ENCODE assay signal across 1 cellular context in genomic region chr18:79781331-79781941, GRCh38.
TF ChIP-seq lines count a peak whose summit lies in the region.

No MANE protein-coding gene starts in this region.

TF ChIP-seq in HepG2, 621 proteins besides CTCF, POLR2A, EP300 and RAD21 (continued from another document and continues in another):
- TF ChIP-seq ZNF407 (CRISPR knock-in tag; IDR thresholded peaks at IDR 0.05; ENCODE audit: not compliant biosample characterization) = no peak
- no peak for TF ChIP-seq SETDB1 (CRISPR knock-in tag; IDR thresholded peaks at IDR 0.05; ENCODE audit: borderline replicate concordance)
- no peak for TF ChIP-seq POLR2AphosphoS5 (IDR thresholded peaks at IDR 0.05; ENCODE audit: low read depth, low read length)
- no peak for TF ChIP-seq MZF1 (CRISPR knock-in tag; IDR thresholded peaks at IDR 0.05; ENCODE audit: borderline replicate concordance)
- no peak for TF ChIP-seq PTBP1 (IDR thresholded peaks at IDR 0.05; ENCODE audit: low read depth, low read length, poor library complexity, severe bottlenecking)
- 0 out of 2 replicates have a peak, but pooled peaks have one; percentile 50 for TF ChIP-seq ZBTB26 (CRISPR knock-in tag; IDR thresholded peaks at IDR 0.05; ENCODE audit: borderline replicate concordance)
- TF ChIP-seq TFDP2 (CRISPR knock-in tag; IDR thresholded peaks at IDR 0.05) = 0 out of 2 replicates have a peak, but pooled peaks have one; percentile 33
- no peak for TF ChIP-seq ATF3 (CRISPR knock-in tag; IDR thresholded peaks at IDR 0.05)
- no peak for TF ChIP-seq MAF1 (CRISPR knock-in tag; IDR thresholded peaks at IDR 0.05; ENCODE audit: borderline replicate concordance)
- no peak for TF ChIP-seq CREB1 (IDR thresholded peaks at IDR 0.05)
- no peak for TF ChIP-seq CREB1 (CRISPR knock-in tag; IDR thresholded peaks at IDR 0.05)
- no peak for TF ChIP-seq SOX13 (IDR thresholded peaks at IDR 0.05)
- peak in 1 of 2 experiments; percentile 24; a peak in 1 of 4 replicates for TF ChIP-seq SOX13 (CRISPR knock-in tag; conservative IDR thresholded peaks at IDR 0.05 in 1 of 2, IDR thresholded peaks at IDR 0.05 in 1 of 2)
- no peak for TF ChIP-seq PAX8 (CRISPR knock-in tag; IDR thresholded peaks at IDR 0.05; ENCODE audit: borderline replicate concordance)
- TF ChIP-seq ZNF256 (CRISPR knock-in tag; conservative IDR thresholded peaks at IDR 0.05) = no peak
- TF ChIP-seq TFE3 (CRISPR knock-in tag; IDR thresholded peaks at IDR 0.05) = peak; percentile 63
- no peak for TF ChIP-seq BCLAF1 (IDR thresholded peaks at IDR 0.05)
- TF ChIP-seq GLMP (CRISPR knock-in tag; IDR thresholded peaks at IDR 0.05; ENCODE audit: borderline replicate concordance) = no peak
- TF ChIP-seq ZFP82 (CRISPR knock-in tag; IDR thresholded peaks at IDR 0.05; ENCODE audit: borderline replicate concordance) = no peak
- no peak for TF ChIP-seq FOXP4 (CRISPR knock-in tag; IDR thresholded peaks at IDR 0.05)
- no peak for TF ChIP-seq ZNF644 (CRISPR knock-in tag; IDR thresholded peaks at IDR 0.05; ENCODE audit: low read depth)
- TF ChIP-seq GPN1 (CRISPR knock-in tag; IDR thresholded peaks at IDR 0.05; ENCODE audit: borderline replicate concordance) = no peak
- no peak for TF ChIP-seq REPIN1 (CRISPR knock-in tag; IDR thresholded peaks at IDR 0.05; ENCODE audit: borderline replicate concordance, low read depth)
- no peak for TF ChIP-seq MAZ (IDR thresholded peaks at IDR 0.05; ENCODE audit: borderline replicate concordance, low read depth, low read length)
- TF ChIP-seq MAZ (CRISPR knock-in tag; IDR thresholded peaks at IDR 0.05; ENCODE audit: low read depth) = no peak
- TF ChIP-seq GABPB1 (CRISPR knock-in tag; IDR thresholded peaks at IDR 0.05) = peak; percentile 19; the same call in 1 of the 2 replicates
- no peak for TF ChIP-seq MTA1 (CRISPR knock-in tag; IDR thresholded peaks at IDR 0.05; ENCODE audit: borderline replicate concordance)
- no peak for TF ChIP-seq ZNF776 (CRISPR knock-in tag; IDR thresholded peaks at IDR 0.05)
- no peak for TF ChIP-seq KDM5B (CRISPR knock-in tag; IDR thresholded peaks at IDR 0.05; ENCODE audit: borderline replicate concordance)
- no peak for TF ChIP-seq IRX3 (CRISPR knock-in tag; IDR thresholded peaks at IDR 0.05; ENCODE audit: borderline replicate concordance, low read depth)
- TF ChIP-seq ZNF672 (CRISPR knock-in tag; IDR thresholded peaks at IDR 0.05) = no peak
- TF ChIP-seq THRA (CRISPR knock-in tag; IDR thresholded peaks at IDR 0.05; ENCODE audit: borderline replicate concordance) = no peak
- TF ChIP-seq ZNF414 (CRISPR knock-in tag; IDR thresholded peaks at IDR 0.05) = no peak
- TF ChIP-seq ZNF703 (CRISPR knock-in tag; IDR thresholded peaks at IDR 0.05; ENCODE audit: borderline replicate concordance) = no peak
- TF ChIP-seq SOX6 (IDR thresholded peaks at IDR 0.05) = no peak
- no peak for TF ChIP-seq SOX6 (CRISPR knock-in tag; IDR thresholded peaks at IDR 0.05)
- no peak for TF ChIP-seq ZNF556 (CRISPR knock-in tag; IDR thresholded peaks at IDR 0.05; ENCODE audit: borderline replicate concordance)
- TF ChIP-seq GLI4 (CRISPR knock-in tag; IDR thresholded peaks at IDR 0.05; ENCODE audit: borderline replicate concordance) = no peak
